Comparison of ENCODE assay signal across 12 cellular contexts in genomic region chr5:95957804-95958203, GRCh38. TPM values are rescaled to one million over a fixed set of nuclear protein-coding genes. Genes with fewer than 3 reads are reported as not detected.
A peak's percentile ranks its signal among the peaks of the same experiment; 100 is the strongest.
DNase-seq lines count a peak whose midpoint lies in the region; ATAC-seq and TF ChIP-seq lines count a peak whose summit lies in the region.
"Had no signal": no experiment of that assay in that cellular context is flagged by ENCODE, and none has a peak within 500 bp of the region (broad histone marks: within the 10 kb centered on the region; RNA-seq: fewer than 3 reads in every experiment).

No MANE protein-coding gene starts in this region.

- peaks cover 75% of the 10 kb centered on the region for H3K36me3 ChIP-seq in RWPE2 (ENCODE audit: low read depth)
- H3K36me3 ChIP-seq in stomach = no peaks in the 10 kb centered on the region
- H3K36me3 ChIP-seq in spleen = no peaks in the 10 kb centered on the region

- H3K4me3 ChIP-seq in RWPE2 (ENCODE audit: severe bottlenecking) (peak overlapping the region; percentile 89), fibroblast of pulmonary artery (replicated peaks; ENCODE audit: low read depth, low read length) (peak overlapping the region; percentile 93), stomach (peak overlapping the region; percentile 78 to 91 (median 86)), spleen (peak overlapping the region in 3 of 8 donors; percentile 72 to 85 (median 73))

- no peaks in the 10 kb centered on the region for H3K27me3 Mint-ChIP-seq in activated CD4-positive, alpha-beta T cell treated with anti-CD3 and anti-CD28 coated beads for 36 hours
- H3K27me3 Mint-ChIP-seq: T-cell had no signal

- CTCF ChIA-PET in activated CD4-positive, alpha-beta T cell treated with anti-CD3 and anti-CD28 coated beads for 36 hours (lab: Charles Lee) = interaction anchor here (0.6 to 1.6 kb wide), 5 partner anchors 10 to 378 kb away, joined by 3 to 5 read pairs (median 3); no protein-coding TSS in a partner anchor

- intact Hi-C loops in activated CD4-positive, alpha-beta T cell treated with anti-CD3 and anti-CD28 coated beads for 36 hours (cut with DNase I, micrococcal nuclease) = no loop called here
- intact Hi-C loops in stomach (cut with DNase I; ENCODE audit: low total_unique reads) (loop anchor here (10.0 kb wide), 1 partner anchor 83 kb away; no protein-coding TSS in a partner anchor), spleen (cut with DNase I; ENCODE audit: low total_unique reads) (no loop called here)

- H3K27me3 ChIP-seq in RWPE2 (ENCODE audit: insufficient read depth, poor library complexity, severe bottlenecking) (no peaks in the 10 kb centered on the region), stomach (no peaks in the 10 kb centered on the region), spleen (replicated peaks in 1 of 7) (no peaks in the 10 kb centered on the region)

- 49 to 82% (median 60%) methylated on average over 3 of the region's 3 CpGs for WGBS in stomach, 5 donors
- 69 to 91% (median 79%) methylated on average over 3 of the region's 3 CpGs for WGBS in spleen, 5 donors

- H3K4me3 Mint-ChIP-seq in activated CD4-positive, alpha-beta T cell treated with anti-CD3 and anti-CD28 coated beads for 36 hours = peak overlapping the region; percentile 97
- H3K4me3 Mint-ChIP-seq: T-cell had no signal

- TF ChIP-seq POLR2A in stomach (IDR thresholded peaks at IDR 0.05) (no peak), spleen (IDR thresholded peaks at IDR 0.05) (no peak)

- H3K27ac ChIP-seq in RWPE2 (ENCODE audit: poor library complexity, severe bottlenecking) = peak overlapping the region; percentile 84
- H3K27ac ChIP-seq in stomach = peak overlapping the region in 4 of 5 donors; percentile 99 to 100 (median 100)
- peak overlapping the region in 3 of 8 donors; percentile 99 to 100 (median 100) for H3K27ac ChIP-seq in spleen

- H3K4me1 Mint-ChIP-seq in activated CD4-positive, alpha-beta T cell treated with anti-CD3 and anti-CD28 coated beads for 36 hours = peaks cover 51% of the 10 kb centered on the region

- ATAC-seq in activated CD4-positive, alpha-beta T cell treated with anti-CD3 and anti-CD28 coated beads for 36 hours = no peak
- no peak for ATAC-seq in RWPE2 (ENCODE audit: low read depth)
- no peak for ATAC-seq in GM21381 (IDR thresholded peaks at IDR 0.05; ENCODE audit: unreplicated experiment)
- ATAC-seq: T-cell had no signal

- TF ChIP-seq CTCF in RWPE2 (IDR thresholded peaks at IDR 0.05; ENCODE audit: poor library complexity, severe bottlenecking) (no peak), fibroblast of pulmonary artery (IDR thresholded peaks at IDR 0.05; ENCODE audit: low read length, missing control alignments) (no peak), stomach (IDR thresholded peaks at IDR 0.05) (no peak), spleen (IDR thresholded peaks at IDR 0.05 in 8 of 11, conservative IDR thresholded peaks at IDR 0.05 in 3 of 11) (no peak)

- H3K27ac Mint-ChIP-seq in activated CD4-positive, alpha-beta T cell treated with anti-CD3 and anti-CD28 coated beads for 36 hours = no peak overlapping the region
- H3K27ac Mint-ChIP-seq: T-cell had no signal

- H3K9me3 ChIP-seq in RWPE2 (ENCODE audit: severe bottlenecking) = no peaks in the 10 kb centered on the region
- H3K9me3 ChIP-seq in stomach = no peaks in the 10 kb centered on the region
- H3K9me3 ChIP-seq in spleen = no peaks in the 10 kb centered on the region

- TF ChIP-seq EP300 in stomach (IDR thresholded peaks at IDR 0.05) = no peak

- H3K9me3 Mint-ChIP-seq in activated CD4-positive, alpha-beta T cell treated with anti-CD3 and anti-CD28 coated beads for 36 hours (ENCODE audit: low read depth) = no peaks in the 10 kb centered on the region
- H3K9me3 Mint-ChIP-seq: T-cell had no signal

- POLR2A ChIA-PET in activated CD4-positive, alpha-beta T cell treated with anti-CD3 and anti-CD28 coated beads for 36 hours (lab: Charles Lee) = no interaction called here

- DNase-seq in activated CD4-positive, alpha-beta T cell treated with anti-CD3 and anti-CD28 coated beads for 36 hours = no peak
- DNase-seq in activated CD4-positive, alpha-beta T cell treated with anti-CD3 and anti-CD28 coated beads for 48 hours = no peak
- DNase-seq in RWPE2 (ENCODE audit: low spot score) (no peak), fibroblast of pulmonary artery (ENCODE audit: low read depth) (no peak), stomach (no peak), spleen (no peak), NCI-H2196 treated with DMSO at 0.1 percent for 48 hours (lab: John Stamatoyannopoulos, UW; ENCODE audit: unreplicated experiment) (no peak)
- DNase-seq: cortex of kidney, hypothalamus, NCI-H748 treated with DMSO at 0.1 percent for 48 hours, T-cell had no signal

- H3K36me3 Mint-ChIP-seq in activated CD4-positive, alpha-beta T cell treated with anti-CD3 and anti-CD28 coated beads for 36 hours (ENCODE audit: low read depth) = peaks cover 38% of the 10 kb centered on the region

- H3K4me1 ChIP-seq in RWPE2 (ENCODE audit: insufficient read depth, poor library complexity, severe bottlenecking) = peaks cover 51% of the 10 kb centered on the region
- H3K4me1 ChIP-seq in stomach = peaks cover 25 to 77% (median 58%) of the 10 kb centered on the region in 4 donors
- H3K4me1 ChIP-seq in spleen = peaks cover 8 to 68% (median 55%) of the 10 kb centered on the region in 6 donors

RNA-seq across cellular contexts. Expression of gene ELL2, which starts 3.8 kb away (rescaled TPM):
- total RNA-seq in activated CD4-positive, alpha-beta T cell treated with anti-CD3 and anti-CD28 coated beads for 36 hours = 100 to 1,000 TPM in 1 of 2 experiments, 10 to 100 TPM in 1; 87.6 to 131 TPM
- total RNA-seq in stomach = 100 to 1,000 TPM in 4 of 5 donors, 10 to 100 TPM in 1; 26.8 to 279 (median 178) TPM
- polyA plus RNA-seq in stomach = 10 to 100 TPM; 24.7 to 46.7 (median 45.3) TPM
- total RNA-seq in spleen = 100 to 1,000 TPM in 2 of 7 donors, 10 to 100 TPM in 5; 42.3 to 109 (median 83.0) TPM
- 10 to 100 TPM in 1 of 3 donors, 1 to 10 TPM in 2; 4.3 to 11.1 (median 7.0) TPM for polyA plus RNA-seq in spleen
